Comparison of ENCODE assay signal across 1 cellular context in the genomic region with DNA sequence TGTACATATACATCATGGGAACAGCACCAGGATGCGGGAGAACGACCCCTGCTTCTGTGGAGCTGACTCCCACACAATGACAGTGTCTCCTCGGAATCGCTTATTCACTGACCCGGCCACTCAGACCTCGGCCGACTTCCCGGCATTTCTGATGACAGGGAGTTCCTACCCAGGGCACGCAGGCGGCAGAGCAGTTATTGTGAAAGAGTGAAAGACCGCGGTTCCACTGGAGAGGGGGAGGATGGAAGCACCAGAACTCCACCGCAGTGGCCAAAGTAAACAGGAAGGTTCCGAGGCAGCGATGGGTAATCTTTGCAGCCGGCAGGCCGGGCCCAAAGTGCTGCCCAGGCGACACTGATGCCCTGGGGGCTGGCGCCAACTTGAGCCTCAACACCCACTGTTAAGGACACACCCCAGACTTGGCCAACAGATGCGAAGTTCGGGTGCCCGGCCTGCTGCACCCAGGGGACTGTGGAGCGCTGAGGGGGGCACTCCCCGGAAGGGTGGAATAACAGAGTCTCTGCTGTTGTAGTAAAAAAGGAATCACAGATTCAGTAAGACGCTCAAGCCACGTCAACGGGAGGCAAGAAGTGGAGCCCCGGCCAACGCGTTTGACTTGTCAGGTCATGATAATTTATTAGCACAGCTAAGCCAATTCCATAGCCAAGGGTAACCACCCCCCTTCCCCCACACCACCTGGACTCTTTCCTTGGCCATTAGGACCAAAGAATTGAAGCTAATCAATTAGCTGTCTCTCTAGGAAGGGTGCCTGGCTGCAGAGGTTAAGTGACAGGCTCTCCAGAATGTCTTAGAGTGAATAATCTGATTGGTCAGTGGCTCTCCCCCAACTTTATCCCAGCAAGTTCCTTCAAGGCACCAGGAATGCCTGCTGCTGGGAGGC.
TF ChIP-seq lines count a peak whose summit lies in the region.

No MANE protein-coding gene starts in this region.

TF ChIP-seq in HepG2, 621 proteins besides CTCF, POLR2A, EP300 and RAD21 (continued from another document and continues in another):
- no peak for TF ChIP-seq PAWR (CRISPR knock-in tag; IDR thresholded peaks at IDR 0.05; ENCODE audit: borderline replicate concordance)
- 0 out of 2 replicates have a peak, but pooled peaks have one; percentile 4 for TF ChIP-seq STAG1 (CRISPR knock-in tag; IDR thresholded peaks at IDR 0.05)
- no peak for TF ChIP-seq NCOA1 (CRISPR knock-in tag; IDR thresholded peaks at IDR 0.05)
- no peak for TF ChIP-seq SIX1 (CRISPR knock-in tag; IDR thresholded peaks at IDR 0.05; ENCODE audit: borderline replicate concordance)
- TF ChIP-seq, protein P1, sequence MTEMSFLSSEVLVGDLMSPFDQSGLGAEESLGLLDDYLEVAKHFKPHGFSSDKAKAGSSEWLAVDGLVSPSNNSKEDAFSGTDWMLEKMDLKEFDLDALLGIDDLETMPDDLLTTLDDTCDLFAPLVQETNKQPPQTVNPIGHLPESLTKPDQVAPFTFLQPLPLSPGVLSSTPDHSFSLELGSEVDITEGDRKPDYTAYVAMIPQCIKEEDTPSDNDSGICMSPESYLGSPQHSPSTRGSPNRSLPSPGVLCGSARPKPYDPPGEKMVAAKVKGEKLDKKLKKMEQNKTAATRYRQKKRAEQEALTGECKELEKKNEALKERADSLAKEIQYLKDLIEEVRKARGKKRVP (CRISPR knock-in tag; IDR thresholded peaks at IDR 0.05), result peak in 1 of 2 experiments; percentile 48; a peak in 1 of 4 replicates
- TF ChIP-seq ZNF160 (CRISPR knock-in tag; IDR thresholded peaks at IDR 0.05), result no peak
- TF ChIP-seq, protein P2, sequence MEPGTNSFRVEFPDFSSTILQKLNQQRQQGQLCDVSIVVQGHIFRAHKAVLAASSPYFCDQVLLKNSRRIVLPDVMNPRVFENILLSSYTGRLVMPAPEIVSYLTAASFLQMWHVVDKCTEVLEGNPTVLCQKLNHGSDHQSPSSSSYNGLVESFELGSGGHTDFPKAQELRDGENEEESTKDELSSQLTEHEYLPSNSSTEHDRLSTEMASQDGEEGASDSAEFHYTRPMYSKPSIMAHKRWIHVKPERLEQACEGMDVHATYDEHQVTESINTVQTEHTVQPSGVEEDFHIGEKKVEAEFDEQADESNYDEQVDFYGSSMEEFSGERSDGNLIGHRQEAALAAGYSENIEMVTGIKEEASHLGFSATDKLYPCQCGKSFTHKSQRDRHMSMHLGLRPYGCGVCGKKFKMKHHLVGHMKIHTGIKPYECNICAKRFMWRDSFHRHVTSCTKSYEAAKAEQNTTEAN (CRISPR knock-in tag; conservative IDR thresholded peaks at IDR 0.05), result no peak
- peak; percentile 92 for TF ChIP-seq KMT2A (CRISPR knock-in tag; IDR thresholded peaks at IDR 0.05)
- TF ChIP-seq, protein P3, sequence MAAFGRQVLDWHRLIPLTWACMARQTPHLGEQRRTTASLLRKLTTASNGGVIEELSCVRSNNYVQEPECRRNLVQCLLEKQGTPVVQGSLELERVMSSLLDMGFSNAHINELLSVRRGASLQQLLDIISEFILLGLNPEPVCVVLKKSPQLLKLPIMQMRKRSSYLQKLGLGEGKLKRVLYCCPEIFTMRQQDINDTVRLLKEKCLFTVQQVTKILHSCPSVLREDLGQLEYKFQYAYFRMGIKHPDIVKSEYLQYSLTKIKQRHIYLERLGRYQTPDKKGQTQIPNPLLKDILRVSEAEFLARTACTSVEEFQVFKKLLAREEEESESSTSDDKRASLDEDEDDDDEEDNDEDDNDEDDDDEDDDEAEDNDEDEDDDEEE (CRISPR knock-in tag; IDR thresholded peaks at IDR 0.05), result no peak
- peak; percentile 86; the same call in 1 of the 2 replicates for TF ChIP-seq ZNF605 (CRISPR knock-in tag; IDR thresholded peaks at IDR 0.05)
- no peak for TF ChIP-seq NFE2L2 (IDR thresholded peaks at IDR 0.05; ENCODE audit: low read length)
- TF ChIP-seq GTF3A (CRISPR knock-in tag; conservative IDR thresholded peaks at IDR 0.05), result no peak
- TF ChIP-seq FOXK1 (CRISPR knock-in tag; IDR thresholded peaks at IDR 0.05; ENCODE audit: borderline replicate concordance, low read depth), result peak; percentile 63; the same call in 1 of the 2 replicates
- no peak for TF ChIP-seq KLF16 (CRISPR knock-in tag; IDR thresholded peaks at IDR 0.05)
- TF ChIP-seq FOXO1 (CRISPR knock-in tag; IDR thresholded peaks at IDR 0.05), result peak; percentile 65
- TF ChIP-seq CBX5 (CRISPR knock-in tag; IDR thresholded peaks at IDR 0.05; ENCODE audit: borderline replicate concordance), result peak; percentile 15; the same call in 1 of the 2 replicates
- TF ChIP-seq REXO4 (CRISPR knock-in tag; IDR thresholded peaks at IDR 0.05; ENCODE audit: borderline replicate concordance), result no peak
- TF ChIP-seq MBNL3 (CRISPR knock-in tag; conservative IDR thresholded peaks at IDR 0.05), result no peak
- 0 out of 2 replicates have a peak, but pooled peaks have one; percentile 22 for TF ChIP-seq ZNF143 (CRISPR knock-in tag; IDR thresholded peaks at IDR 0.05)
- TF ChIP-seq ZNF569 (CRISPR knock-in tag; IDR thresholded peaks at IDR 0.05; ENCODE audit: borderline replicate concordance), result no peak
- TF ChIP-seq REPIN1 (CRISPR knock-in tag; IDR thresholded peaks at IDR 0.05; ENCODE audit: borderline replicate concordance, low read depth), result peak; percentile 61; the same call in 1 of the 2 replicates
- TF ChIP-seq, protein P4, sequence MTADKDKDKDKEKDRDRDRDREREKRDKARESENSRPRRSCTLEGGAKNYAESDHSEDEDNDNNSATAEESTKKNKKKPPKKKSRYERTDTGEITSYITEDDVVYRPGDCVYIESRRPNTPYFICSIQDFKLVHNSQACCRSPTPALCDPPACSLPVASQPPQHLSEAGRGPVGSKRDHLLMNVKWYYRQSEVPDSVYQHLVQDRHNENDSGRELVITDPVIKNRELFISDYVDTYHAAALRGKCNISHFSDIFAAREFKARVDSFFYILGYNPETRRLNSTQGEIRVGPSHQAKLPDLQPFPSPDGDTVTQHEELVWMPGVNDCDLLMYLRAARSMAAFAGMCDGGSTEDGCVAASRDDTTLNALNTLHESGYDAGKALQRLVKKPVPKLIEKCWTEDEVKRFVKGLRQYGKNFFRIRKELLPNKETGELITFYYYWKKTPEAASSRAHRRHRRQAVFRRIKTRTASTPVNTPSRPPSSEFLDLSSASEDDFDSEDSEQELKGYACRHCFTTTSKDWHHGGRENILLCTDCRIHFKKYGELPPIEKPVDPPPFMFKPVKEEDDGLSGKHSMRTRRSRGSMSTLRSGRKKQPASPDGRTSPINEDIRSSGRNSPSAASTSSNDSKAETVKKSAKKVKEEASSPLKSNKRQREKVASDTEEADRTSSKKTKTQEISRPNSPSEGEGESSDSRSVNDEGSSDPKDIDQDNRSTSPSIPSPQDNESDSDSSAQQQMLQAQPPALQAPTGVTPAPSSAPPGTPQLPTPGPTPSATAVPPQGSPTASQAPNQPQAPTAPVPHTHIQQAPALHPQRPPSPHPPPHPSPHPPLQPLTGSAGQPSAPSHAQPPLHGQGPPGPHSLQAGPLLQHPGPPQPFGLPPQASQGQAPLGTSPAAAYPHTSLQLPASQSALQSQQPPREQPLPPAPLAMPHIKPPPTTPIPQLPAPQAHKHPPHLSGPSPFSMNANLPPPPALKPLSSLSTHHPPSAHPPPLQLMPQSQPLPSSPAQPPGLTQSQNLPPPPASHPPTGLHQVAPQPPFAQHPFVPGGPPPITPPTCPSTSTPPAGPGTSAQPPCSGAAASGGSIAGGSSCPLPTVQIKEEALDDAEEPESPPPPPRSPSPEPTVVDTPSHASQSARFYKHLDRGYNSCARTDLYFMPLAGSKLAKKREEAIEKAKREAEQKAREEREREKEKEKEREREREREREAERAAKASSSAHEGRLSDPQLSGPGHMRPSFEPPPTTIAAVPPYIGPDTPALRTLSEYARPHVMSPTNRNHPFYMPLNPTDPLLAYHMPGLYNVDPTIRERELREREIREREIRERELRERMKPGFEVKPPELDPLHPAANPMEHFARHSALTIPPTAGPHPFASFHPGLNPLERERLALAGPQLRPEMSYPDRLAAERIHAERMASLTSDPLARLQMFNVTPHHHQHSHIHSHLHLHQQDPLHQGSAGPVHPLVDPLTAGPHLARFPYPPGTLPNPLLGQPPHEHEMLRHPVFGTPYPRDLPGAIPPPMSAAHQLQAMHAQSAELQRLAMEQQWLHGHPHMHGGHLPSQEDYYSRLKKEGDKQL (CRISPR knock-in tag; IDR thresholded peaks at IDR 0.05; ENCODE audit: low read depth), result no peak; the same call in 1 of the 2 replicates
- TF ChIP-seq ZNF460 (CRISPR knock-in tag; IDR thresholded peaks at IDR 0.05; ENCODE audit: borderline replicate concordance), result no peak
- no peak for TF ChIP-seq NFATC3 (CRISPR knock-in tag; IDR thresholded peaks at IDR 0.05)
- TF ChIP-seq, protein P5, sequence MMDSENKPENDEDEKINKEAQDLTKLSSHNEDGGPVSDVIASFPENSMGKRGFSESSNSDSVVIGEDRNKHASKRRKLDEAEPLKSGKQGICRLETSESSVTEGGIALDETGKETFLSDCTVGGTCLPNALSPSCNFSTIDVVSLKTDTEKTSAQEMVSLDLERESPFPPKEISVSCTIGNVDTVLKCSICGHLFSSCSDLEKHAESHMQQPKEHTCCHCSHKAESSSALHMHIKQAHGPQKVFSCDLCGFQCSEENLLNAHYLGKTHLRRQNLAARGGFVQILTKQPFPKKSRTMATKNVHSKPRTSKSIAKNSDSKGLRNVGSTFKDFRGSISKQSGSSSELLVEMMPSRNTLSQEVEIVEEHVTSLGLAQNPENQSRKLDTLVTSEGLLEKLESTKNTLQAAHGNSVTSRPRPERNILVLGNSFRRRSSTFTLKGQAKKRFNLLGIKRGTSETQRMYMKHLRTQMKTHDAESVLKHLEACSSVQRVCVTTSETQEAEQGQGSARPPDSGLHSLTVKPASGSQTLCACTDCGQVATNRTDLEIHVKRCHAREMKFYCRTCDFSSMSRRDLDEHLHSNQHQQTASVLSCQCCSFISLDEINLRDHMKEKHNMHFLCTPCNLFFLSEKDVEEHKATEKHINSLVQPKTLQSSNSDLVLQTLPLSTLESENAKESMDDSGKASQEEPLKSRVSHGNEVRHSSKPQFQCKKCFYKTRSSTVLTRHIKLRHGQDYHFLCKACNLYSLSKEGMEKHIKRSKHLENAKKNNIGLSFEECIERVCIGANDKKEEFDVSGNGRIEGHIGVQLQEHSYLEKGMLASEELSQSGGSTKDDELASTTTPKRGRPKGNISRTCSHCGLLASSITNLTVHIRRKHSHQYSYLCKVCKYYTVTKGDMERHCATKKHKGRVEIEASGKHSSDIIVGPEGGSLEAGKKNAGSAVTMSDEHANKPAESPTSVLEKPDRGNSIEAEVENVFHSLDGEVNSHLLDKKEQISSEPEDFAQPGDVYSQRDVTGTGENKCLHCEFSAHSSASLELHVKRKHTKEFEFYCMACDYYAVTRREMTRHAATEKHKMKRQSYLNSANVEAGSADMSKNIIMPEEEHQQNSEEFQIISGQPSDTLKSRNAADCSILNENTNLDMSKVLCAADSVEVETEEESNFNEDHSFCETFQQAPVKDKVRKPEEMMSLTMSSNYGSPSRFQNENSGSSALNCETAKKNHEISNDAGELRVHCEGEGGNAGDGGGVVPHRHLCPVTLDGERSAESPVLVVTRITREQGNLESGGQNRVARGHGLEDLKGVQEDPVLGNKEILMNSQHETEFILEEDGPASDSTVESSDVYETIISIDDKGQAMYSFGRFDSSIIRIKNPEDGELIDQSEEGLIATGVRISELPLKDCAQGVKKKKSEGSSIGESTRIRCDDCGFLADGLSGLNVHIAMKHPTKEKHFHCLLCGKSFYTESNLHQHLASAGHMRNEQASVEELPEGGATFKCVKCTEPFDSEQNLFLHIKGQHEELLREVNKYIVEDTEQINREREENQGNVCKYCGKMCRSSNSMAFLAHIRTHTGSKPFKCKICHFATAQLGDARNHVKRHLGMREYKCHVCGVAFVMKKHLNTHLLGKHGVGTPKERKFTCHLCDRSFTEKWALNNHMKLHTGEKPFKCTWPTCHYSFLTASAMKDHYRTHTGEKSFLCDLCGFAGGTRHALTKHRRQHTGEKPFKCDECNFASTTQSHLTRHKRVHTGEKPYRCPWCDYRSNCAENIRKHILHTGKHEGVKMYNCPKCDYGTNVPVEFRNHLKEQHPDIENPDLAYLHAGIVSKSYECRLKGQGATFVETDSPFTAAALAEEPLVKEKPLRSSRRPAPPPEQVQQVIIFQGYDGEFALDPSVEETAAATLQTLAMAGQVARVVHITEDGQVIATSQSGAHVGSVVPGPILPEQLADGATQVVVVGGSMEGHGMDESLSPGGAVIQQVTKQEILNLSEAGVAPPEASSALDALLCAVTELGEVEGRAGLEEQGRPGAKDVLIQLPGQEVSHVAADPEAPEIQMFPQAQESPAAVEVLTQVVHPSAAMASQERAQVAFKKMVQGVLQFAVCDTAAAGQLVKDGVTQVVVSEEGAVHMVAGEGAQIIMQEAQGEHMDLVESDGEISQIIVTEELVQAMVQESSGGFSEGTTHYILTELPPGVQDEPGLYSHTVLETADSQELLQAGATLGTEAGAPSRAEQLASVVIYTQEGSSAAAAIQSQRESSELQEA (CRISPR knock-in tag; IDR thresholded peaks at IDR 0.05; ENCODE audit: not compliant biosample characterization), result no peak
- TF ChIP-seq ZFP36 (IDR thresholded peaks at IDR 0.05; ENCODE audit: borderline replicate concordance, low read depth, low read length, partially characterized antibody), result no peak
- TF ChIP-seq, protein P6, sequence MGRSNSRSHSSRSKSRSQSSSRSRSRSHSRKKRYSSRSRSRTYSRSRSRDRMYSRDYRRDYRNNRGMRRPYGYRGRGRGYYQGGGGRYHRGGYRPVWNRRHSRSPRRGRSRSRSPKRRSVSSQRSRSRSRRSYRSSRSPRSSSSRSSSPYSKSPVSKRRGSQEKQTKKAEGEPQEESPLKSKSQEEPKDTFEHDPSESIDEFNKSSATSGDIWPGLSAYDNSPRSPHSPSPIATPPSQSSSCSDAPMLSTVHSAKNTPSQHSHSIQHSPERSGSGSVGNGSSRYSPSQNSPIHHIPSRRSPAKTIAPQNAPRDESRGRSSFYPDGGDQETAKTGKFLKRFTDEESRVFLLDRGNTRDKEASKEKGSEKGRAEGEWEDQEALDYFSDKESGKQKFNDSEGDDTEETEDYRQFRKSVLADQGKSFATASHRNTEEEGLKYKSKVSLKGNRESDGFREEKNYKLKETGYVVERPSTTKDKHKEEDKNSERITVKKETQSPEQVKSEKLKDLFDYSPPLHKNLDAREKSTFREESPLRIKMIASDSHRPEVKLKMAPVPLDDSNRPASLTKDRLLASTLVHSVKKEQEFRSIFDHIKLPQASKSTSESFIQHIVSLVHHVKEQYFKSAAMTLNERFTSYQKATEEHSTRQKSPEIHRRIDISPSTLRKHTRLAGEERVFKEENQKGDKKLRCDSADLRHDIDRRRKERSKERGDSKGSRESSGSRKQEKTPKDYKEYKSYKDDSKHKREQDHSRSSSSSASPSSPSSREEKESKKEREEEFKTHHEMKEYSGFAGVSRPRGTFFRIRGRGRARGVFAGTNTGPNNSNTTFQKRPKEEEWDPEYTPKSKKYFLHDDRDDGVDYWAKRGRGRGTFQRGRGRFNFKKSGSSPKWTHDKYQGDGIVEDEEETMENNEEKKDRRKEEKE (IDR thresholded peaks at IDR 0.05), result no peak
- TF ChIP-seq ZNF431 (CRISPR knock-in tag; IDR thresholded peaks at IDR 0.05; ENCODE audit: borderline replicate concordance, low read depth), result no peak
- no peak for TF ChIP-seq IKZF1 (IDR thresholded peaks at IDR 0.05)
- TF ChIP-seq NKX3-1 (CRISPR knock-in tag; IDR thresholded peaks at IDR 0.05), result no peak
- no peak; the same call in 1 of the 2 replicates for TF ChIP-seq ZNF567 (CRISPR knock-in tag; IDR thresholded peaks at IDR 0.05; ENCODE audit: borderline replicate concordance)
- no peak for TF ChIP-seq MIXL1 (CRISPR knock-in tag; IDR thresholded peaks at IDR 0.05)
- no peak for TF ChIP-seq SMARCC2 (IDR thresholded peaks at IDR 0.05)
- TF ChIP-seq RNF2 (conservative IDR thresholded peaks at IDR 0.05; ENCODE audit: low read depth), result no peak
- TF ChIP-seq CEBPG (CRISPR knock-in tag; IDR thresholded peaks at IDR 0.05), result peak; percentile 93
